Comparison of ENCODE assay signal across 9 cellular contexts in the genomic region with DNA sequence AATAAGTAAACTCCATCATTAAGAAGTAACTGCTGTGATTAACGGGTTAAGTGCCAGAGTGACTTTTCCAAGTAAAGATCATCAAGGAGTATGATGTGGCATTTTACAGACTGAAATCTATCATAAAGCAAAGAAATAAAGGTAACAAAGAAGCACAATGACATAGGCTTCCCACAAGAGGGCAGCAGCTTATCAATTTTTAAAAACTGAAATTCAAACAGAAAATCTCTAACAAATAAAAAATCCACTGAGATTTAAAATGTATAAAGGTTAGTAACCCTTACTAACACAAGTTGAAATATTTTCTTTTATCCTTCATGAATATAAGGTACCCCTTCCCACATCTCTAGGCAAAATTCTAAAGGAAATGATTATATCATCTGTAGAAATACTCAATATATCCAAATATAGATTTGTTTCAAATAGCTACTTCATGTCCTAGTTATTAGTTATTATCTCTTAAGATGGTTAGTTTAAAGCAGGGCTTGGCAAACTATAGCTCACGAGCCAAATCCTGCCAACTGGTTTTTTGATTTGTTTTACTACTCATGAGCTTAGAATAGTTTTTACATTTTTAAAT. TPM values are rescaled to one million over a fixed set of nuclear protein-coding genes. Genes with fewer than 3 reads are reported as not detected.
DNase-seq lines count a peak whose midpoint lies in the region; ATAC-seq, FAIRE-seq and TF ChIP-seq lines count a peak whose summit lies in the region.
"Had no signal": no experiment of that assay in that cellular context is flagged by ENCODE, and none has a peak within 500 bp of the region (broad histone marks: within the 10 kb centered on the region; RNA-seq: fewer than 3 reads in every experiment).

No MANE protein-coding gene starts in this region.

- no peak overlapping the region; the same call in 1 of the 2 replicates for H3K9ac ChIP-seq in BLaER1

- H3K27ac ChIP-seq in BLaER1: peak overlapping the region; percentile 81
- H3K27ac ChIP-seq: SK-N-MC had no signal

- TF ChIP-seq CTCF in GM12872 (IDR thresholded peaks at IDR 0.05; ENCODE audit: insufficient read depth, low read depth, low read length): peak; percentile 58; the same call in 2 of the 3 replicates
- TF ChIP-seq CTCF in bronchial epithelial cell (IDR thresholded peaks at IDR 0.05; ENCODE audit: insufficient read depth, low read length, severe bottlenecking): peak; percentile 49

- H3K27me3 ChIP-seq in BLaER1 (no peaks in the 10 kb centered on the region), bronchial epithelial cell (ENCODE audit: control insufficient read depth, insufficient read depth, low read length) (no peaks in the 10 kb centered on the region)

- peak; percentile 27 for DNase-seq in NCI-H345 treated with DMSO at 0.1 percent for 48 hours (lab: John Stamatoyannopoulos, UW; ENCODE audit: unreplicated experiment)
- peak; percentile 47 for DNase-seq in bronchial epithelial cell (ENCODE audit: low read depth)
- peak; percentile 60 to 72 for DNase-seq in lung microvascular endothelial cell (ENCODE audit: low read depth in 2 of 2)
- DNase-seq in effector CD8-positive, alpha-beta T cell (lab: John Stamatoyannopoulos, UW): no peak

- H3K4me2 ChIP-seq in BLaER1: peak overlapping the region; percentile 88

- peak overlapping the region; percentile 71 for H3K4me3 ChIP-seq in BLaER1
- H3K4me3 ChIP-seq in bronchial epithelial cell (ENCODE audit: low read depth, low read length): no peak overlapping the region
- H3K4me3 ChIP-seq: SK-N-MC had no signal

- FAIRE-seq in bronchial epithelial cell (lab: Jason Lieb, UNC): no peak

- peaks cover 37% of the 10 kb centered on the region for H3K36me3 ChIP-seq in BLaER1
- no peaks in the 10 kb centered on the region for H3K36me3 ChIP-seq in bronchial epithelial cell (ENCODE audit: control insufficient read depth, insufficient read depth, low read length)

- H3K9me3 ChIP-seq in BLaER1: no peaks in the 10 kb centered on the region

- H4K20me1 ChIP-seq in BLaER1: peaks cover 73% of the 10 kb centered on the region

- H3K4me1 ChIP-seq in BLaER1: peaks cover 63% of the 10 kb centered on the region

- ATAC-seq in HG03039 (IDR thresholded peaks at IDR 0.05; ENCODE audit: unreplicated experiment) (no peak), HG02840 (IDR thresholded peaks at IDR 0.05; ENCODE audit: low FRiP score, unreplicated experiment) (no peak)

RNA-seq across cellular contexts. Expression of a gene that starts 29.2 kb away (rescaled TPM):
- total RNA-seq in bronchial epithelial cell (41.9 and 42.6 TPM in 2 replicates), lung microvascular endothelial cell (31.3 and 32.5 TPM in 2 replicates)

RNA-seq across cellular contexts. Expression of a gene that starts 38.1 kb away (rescaled TPM):
- total RNA-seq in bronchial epithelial cell (not detected in 2 replicates), lung microvascular endothelial cell (not detected in 2 replicates)
